ENCODE assay signal across 1 cellular context in genomic region chr9:128805661-128806060, GRCh38.
A peak's percentile ranks its signal among the peaks of the same experiment; 100 is the strongest.
TF ChIP-seq lines count a peak whose summit lies in the region.

No MANE protein-coding gene starts in this region.

TF ChIP-seq in K562, 482 proteins besides CTCF, POLR2A, EP300 and RAD21:
- TF ChIP-seq ZBED1 (IDR thresholded peaks at IDR 0.05) (no peak), NCOA4 (IDR thresholded peaks at IDR 0.05; ENCODE audit: partially characterized antibody) (no peak), POLR2G (IDR thresholded peaks at IDR 0.05; ENCODE audit: low read depth, low read length) (0 out of 2 replicates have a peak, but pooled peaks have one; percentile 30), RHOXF2B (CRISPR knock-in tag; conservative IDR thresholded peaks at IDR 0.05) (no peak), KLF13 (tag; IDR thresholded peaks at IDR 0.05; ENCODE audit: borderline replicate concordance, low read depth) (no peak), ZNF644 (tag; IDR thresholded peaks at IDR 0.05; ENCODE audit: low read depth) (no peak), ZNF398 (CRISPR knock-in tag; IDR thresholded peaks at IDR 0.05) (no peak), TAF1 (IDR thresholded peaks at IDR 0.05; ENCODE audit: control insufficient read depth, extremely low read depth, insufficient read depth, low read length, severe bottlenecking) (no peak)
